In genomic region chr11:94794287-94795168, GRCh38 we compare ENCODE assay signal across 9 cellular contexts. TPM values are rescaled to one million over a fixed set of nuclear protein-coding genes. Genes with fewer than 3 reads are reported as not detected.
DNase-seq lines count a peak whose midpoint lies in the region; ATAC-seq and TF ChIP-seq lines count a peak whose summit lies in the region.
"Had no signal": no experiment of that assay in that cellular context is flagged by ENCODE, and none has a peak within 500 bp of the region (broad histone marks: within the 10 kb centered on the region; RNA-seq: fewer than 3 reads in every experiment).

No MANE protein-coding gene starts in this region.

- H3K4me3 ChIP-seq in fibroblast of the aortic adventitia (ENCODE audit: low read depth, low read length) = peak overlapping the region; percentile 32
- no peak overlapping the region for H3K4me3 ChIP-seq in rectal smooth muscle tissue (ENCODE audit: low read length)

- no peak overlapping the region for H3K9ac ChIP-seq in rectal smooth muscle tissue (ENCODE audit: low read length)

- H3K27ac ChIP-seq in RWPE1 = peak overlapping the region; percentile 67
- peak overlapping the region; percentile 42 for H3K27ac ChIP-seq in rectal smooth muscle tissue (ENCODE audit: low read depth, low read length)

- TF ChIP-seq CTCF in RWPE1 (conservative IDR thresholded peaks at IDR 0.05; ENCODE audit: low read depth) (no peak), fibroblast of the aortic adventitia (IDR thresholded peaks at IDR 0.05; ENCODE audit: insufficient read depth, low read length) (no peak)

- H3K4me1 ChIP-seq in rectal smooth muscle tissue (ENCODE audit: control insufficient read depth, insufficient read depth, low read length) = peaks cover 44% of the 10 kb centered on the region

- DNase-seq in EL = peak; percentile 99
- peak; percentile 74 for DNase-seq in RWPE1 (ENCODE audit: low spot score)
- peak; percentile 96 for DNase-seq in fibroblast of the aortic adventitia (ENCODE audit: low read depth)
- DNase-seq in putamen (ENCODE audit: low spot score) = no peak
- no peak for DNase-seq in midbrain (lab: John Stamatoyannopoulos, UW)
- DNase-seq in SKM-1 (lab: John Stamatoyannopoulos, UW; ENCODE audit: unreplicated experiment) = no peak
- DNase-seq: NCI-H526 had no signal

- CTCF ChIA-PET in RWPE1 (lab: Yijun Ruan, JAX) = interaction anchor here (1.8 kb wide), 1 partner anchor 9 kb away, joined by 5 read pairs; no protein-coding TSS in a partner anchor

- POLR2A ChIA-PET in RWPE1 (lab: Yijun Ruan, JAX; ENCODE audit: low non-redundant PET) = interaction anchor here (0.5 kb wide), 1 partner anchor 16 kb away, joined by 5 read pairs; no protein-coding TSS in a partner anchor

- ATAC-seq in GM19328 (IDR thresholded peaks at IDR 0.05; ENCODE audit: unreplicated experiment) = no peak

- H3K36me3 ChIP-seq in rectal smooth muscle tissue (ENCODE audit: control insufficient read depth, insufficient read depth, low read length) = no peaks in the 10 kb centered on the region

- H3K27me3 ChIP-seq in rectal smooth muscle tissue (ENCODE audit: control insufficient read depth, insufficient read depth, low read length) = no peaks in the 10 kb centered on the region

RNA-seq across cellular contexts. Expression of gene AMOTL1, which starts 26.4 kb away (rescaled TPM):
- total RNA-seq in fibroblast of the aortic adventitia (ENCODE audit: low replicate concordance) = 29.4 and 64.7 TPM in 2 replicates

Comparison
In these comparisons a context has a peak if more than half of its experiments do, and no peak if none do; other contexts are left out.
1. DNase-seq: peak in EL (single experiment), RWPE1 (single experiment) and fibroblast of the aortic adventitia (single experiment); none in putamen (single experiment), midbrain (single experiment) and SKM-1 (single experiment).